In genomic region chr2:137718786-137719185, GRCh38 we compare ENCODE assay signal across 8 cellular contexts.
"Had no signal": no experiment of that assay in that cellular context is flagged by ENCODE, and none has a peak within 500 bp of the region (broad histone marks: within the 10 kb centered on the region; RNA-seq: fewer than 3 reads in every experiment).

No MANE protein-coding gene starts in this region.

- ATAC-seq: GM12878 had no signal

- DNase-seq: GDM1, GF-D8 had no signal

- H3K4me3 ChIP-seq: GM12878 had no signal

- FAIRE-seq: G401.6, GM12878, GM12891, GM12892, GM18507, GM19239 had no signal
